16 cellular contexts compared by ENCODE assay signal in the genomic region with DNA sequence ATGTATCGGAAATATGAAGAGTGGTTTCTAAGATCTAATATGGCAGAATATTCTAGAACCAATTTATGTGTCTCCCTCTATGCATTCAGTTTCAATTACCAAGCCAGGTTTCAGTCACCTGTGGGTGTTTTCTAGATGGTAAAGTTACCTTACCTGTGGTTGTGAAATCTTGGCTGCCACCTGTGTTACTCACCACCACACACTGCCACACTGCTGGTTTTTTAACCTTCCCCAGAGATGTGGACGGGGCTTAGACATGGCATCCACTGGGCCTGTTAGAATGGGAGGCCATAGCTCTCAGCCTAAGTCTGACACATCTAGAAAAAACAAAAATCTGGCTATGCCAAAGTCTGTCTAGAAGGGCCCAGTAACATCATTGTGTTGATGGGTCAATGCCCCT.
DNase-seq lines count a peak whose midpoint lies in the region; ATAC-seq, FAIRE-seq and TF ChIP-seq lines count a peak whose summit lies in the region.
"Had no signal": no experiment of that assay in that cellular context is flagged by ENCODE, and none has a peak within 500 bp of the region (broad histone marks: within the 10 kb centered on the region; RNA-seq: fewer than 3 reads in every experiment).

No MANE protein-coding gene starts in this region.

- H3K4me1 ChIP-seq in ACC112 (ENCODE audit: control insufficient read depth, insufficient read depth, low read length, unreplicated experiment) (no peaks in the 10 kb centered on the region), RWPE2 (ENCODE audit: insufficient read depth, poor library complexity, severe bottlenecking) (no peaks in the 10 kb centered on the region)
- H3K4me1 ChIP-seq: BLaER1 treated with 17β-estradiol and CSF1 and Interleukin-3, amounts not matched to agents 10 nM and 100 nM had no signal

- POLR2A ChIA-PET in HEK293T (lab: Yijun Ruan, JAX), result no interaction called here

- no peaks in the 10 kb centered on the region for H3K9me3 ChIP-seq in RWPE2 (ENCODE audit: severe bottlenecking)
- H3K9me3 ChIP-seq: BLaER1 treated with 17β-estradiol and CSF1 and Interleukin-3, amounts not matched to agents 10 nM and 100 nM had no signal

- CTCF ChIA-PET in HEK293T (lab: Yijun Ruan, JAX), result no interaction called here

- ATAC-seq in RWPE2 (ENCODE audit: low read depth), result peak; percentile 55
- ATAC-seq in activated CD4-positive, CD25-positive, alpha-beta regulatory T cell treated with anti-CD3 and anti-CD28 coated beads, Interleukin-2, amount 50 U/mL, for 24 hours, result no peak
- ATAC-seq: GM12878 had no signal

- peak overlapping the region; percentile 36 for H2AFZ ChIP-seq in ACC112 (ENCODE audit: low read length, unreplicated experiment)

- H3K27me3 ChIP-seq in ACC112 (ENCODE audit: insufficient read depth, low read length) (no peaks in the 10 kb centered on the region), RWPE2 (ENCODE audit: insufficient read depth, poor library complexity, severe bottlenecking) (no peaks in the 10 kb centered on the region)
- H3K27me3 ChIP-seq: BLaER1 treated with 17β-estradiol and CSF1 and Interleukin-3, amounts not matched to agents 10 nM and 100 nM had no signal

- DNase-seq in HTR-8/SVneo (ENCODE audit: insufficient read length, low spot score), result no peak
- no peak for DNase-seq in RWPE2 (ENCODE audit: low spot score)
- peak; percentile 8 for DNase-seq in kidney tubule cell (ENCODE audit: low spot score)
- no peak for DNase-seq in NCI-H510A treated with DMSO at 0.1 percent for 48 hours (lab: John Stamatoyannopoulos, UW)
- no peak for DNase-seq in germinal center (ENCODE audit: low spot score)
- DNase-seq in HEK293T (ENCODE audit: extremely low spot score), result no peak
- DNase-seq: 8988T; ACHN; CD4-positive, CD25-positive, alpha-beta regulatory T cell; DMS 273 treated with DMSO at 0.1 percent for 48 hours; H9 had no signal

- H3K4me3 ChIP-seq in ACC112 (ENCODE audit: low read depth, low read length) (no peak overlapping the region), RWPE2 (ENCODE audit: severe bottlenecking) (no peak overlapping the region)
- H3K4me3 ChIP-seq: BLaER1 treated with 17β-estradiol and CSF1 and Interleukin-3, amounts not matched to agents 10 nM and 100 nM; GM12878 had no signal

- H3K36me3 ChIP-seq in ACC112 (ENCODE audit: insufficient read depth, low read length), result no peaks in the 10 kb centered on the region
- H3K36me3 ChIP-seq in RWPE2 (ENCODE audit: low read depth), result no peaks in the 10 kb centered on the region
- H3K36me3 ChIP-seq: BLaER1 treated with 17β-estradiol and CSF1 and Interleukin-3, amounts not matched to agents 10 nM and 100 nM had no signal

- FAIRE-seq in HTR-8/SVneo (lab: Jason Lieb, UNC), result peak; percentile 13
- FAIRE-seq: GM12878, GM18507 had no signal

- H3K79me2 ChIP-seq in ACC112 (ENCODE audit: control insufficient read depth, insufficient read depth, low read length, unreplicated experiment), result no peaks in the 10 kb centered on the region

- H3K27ac ChIP-seq in ACC112 (ENCODE audit: low read depth, low read length) (no peak overlapping the region), RWPE2 (ENCODE audit: poor library complexity, severe bottlenecking) (no peak overlapping the region)
- H3K27ac ChIP-seq: BLaER1 treated with 17β-estradiol and CSF1 and Interleukin-3, amounts not matched to agents 10 nM and 100 nM had no signal

- TF ChIP-seq CTCF in RWPE2 (IDR thresholded peaks at IDR 0.05; ENCODE audit: poor library complexity, severe bottlenecking), result no peak

TF ChIP-seq in HEK293T, 16 proteins besides CTCF, POLR2A, EP300 and RAD21:
- TF ChIP-seq SP1 (IDR thresholded peaks at IDR 0.05) (no peak), LEF1 (IDR thresholded peaks at IDR 0.05; ENCODE audit: borderline replicate concordance) (no peak), ELF4 (IDR thresholded peaks at IDR 0.05) (no peak), HDGF (IDR thresholded peaks at IDR 0.05; ENCODE audit: borderline replicate concordance) (no peak), ZNF384 (IDR thresholded peaks at IDR 0.05) (no peak), BHLHE40 (IDR thresholded peaks at IDR 0.05; ENCODE audit: borderline replicate concordance) (no peak), SUZ12 (IDR thresholded peaks at IDR 0.05) (no peak), TARDBP (IDR thresholded peaks at IDR 0.05) (no peak), FOXK2 (IDR thresholded peaks at IDR 0.05) (no peak), FOXM1 (IDR thresholded peaks at IDR 0.05; ENCODE audit: borderline replicate concordance) (no peak), PKNOX1 (IDR thresholded peaks at IDR 0.05) (no peak), ARNT (IDR thresholded peaks at IDR 0.05) (no peak), L3MBTL2 (conservative IDR thresholded peaks at IDR 0.05) (no peak), CTBP1 (IDR thresholded peaks at IDR 0.05; ENCODE audit: borderline replicate concordance) (no peak), NFRKB (IDR thresholded peaks at IDR 0.05) (no peak), FOXA1 (IDR thresholded peaks at IDR 0.05) (no peak)
